6 cellular contexts compared by ENCODE assay signal in the genomic region with DNA sequence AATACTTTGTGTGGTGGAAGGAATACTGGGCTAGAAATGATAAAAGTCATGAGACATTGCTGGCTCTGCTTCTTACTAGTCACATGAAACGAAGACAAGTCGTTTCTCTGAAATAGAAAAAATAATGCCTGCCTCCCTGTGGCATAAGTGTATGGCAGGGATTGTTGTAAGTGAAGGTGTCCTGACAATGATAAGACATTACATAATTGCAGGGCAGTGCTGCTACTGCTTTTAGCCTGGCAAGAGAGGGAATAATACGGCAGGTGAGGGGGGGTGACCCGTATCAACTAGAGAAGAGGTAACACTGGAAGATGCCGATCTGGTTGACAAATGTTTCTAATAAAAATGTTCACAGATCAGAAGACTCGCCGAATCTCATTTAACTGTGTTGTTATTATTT.
"Had no signal": no experiment of that assay in that cellular context is flagged by ENCODE, and none has a peak within 500 bp of the region (broad histone marks: within the 10 kb centered on the region; RNA-seq: fewer than 3 reads in every experiment).

No MANE protein-coding gene starts in this region.

- ATAC-seq: HCT116, K562 had no signal

- DNase-seq: GM23248, HFFc6, IMR-90 had no signal

- H3K4me3 ChIP-seq: GM23248, HAP-1, K562 had no signal

- H3K9ac ChIP-seq: GM23248 had no signal

- H3K4me1 ChIP-seq: HAP-1 had no signal

- H3K9me3 ChIP-seq: HAP-1 had no signal

- H3K36me3 ChIP-seq: HAP-1 had no signal

- H2AFZ ChIP-seq: GM23248 had no signal

- H3K27ac ChIP-seq: GM23248 had no signal
